12 cellular contexts compared by ENCODE assay signal in genomic region chr3:3027976-3028567, GRCh38.
DNase-seq lines count a peak whose midpoint lies in the region; ATAC-seq and TF ChIP-seq lines count a peak whose summit lies in the region.
"Had no signal": no experiment of that assay in that cellular context is flagged by ENCODE, and none has a peak within 500 bp of the region (broad histone marks: within the 10 kb centered on the region; RNA-seq: fewer than 3 reads in every experiment).

No MANE protein-coding gene starts in this region.

- peaks cover 13% of the 10 kb centered on the region for H3K4me1 Mint-ChIP-seq in activated CD4-positive, alpha-beta T cell treated with anti-CD3 and anti-CD28 coated beads for 36 hours
- H3K4me1 Mint-ChIP-seq in immature natural killer cell = peaks cover 9 to 21% of the 10 kb centered on the region in 2 donors

- no peaks in the 10 kb centered on the region for H3K27me3 ChIP-seq in suprapubic skin
- H3K27me3 ChIP-seq in uterus = no peaks in the 10 kb centered on the region
- H3K27me3 ChIP-seq: body of pancreas had no signal

- CTCF ChIA-PET in activated CD4-positive, alpha-beta T cell treated with anti-CD3 and anti-CD28 coated beads for 36 hours (lab: Charles Lee) = no interaction called here

- H3K9me3 Mint-ChIP-seq in activated CD4-positive, alpha-beta T cell treated with anti-CD3 and anti-CD28 coated beads for 36 hours (ENCODE audit: low read depth) = no peaks in the 10 kb centered on the region
- no peaks in the 10 kb centered on the region for H3K9me3 Mint-ChIP-seq in immature natural killer cell

- no peak overlapping the region for H3K4me3 ChIP-seq in suprapubic skin
- no peak overlapping the region for H3K4me3 ChIP-seq in uterus
- H3K4me3 ChIP-seq: body of pancreas had no signal

- peak; percentile 86 for ATAC-seq in activated CD4-positive, alpha-beta T cell treated with anti-CD3 and anti-CD28 coated beads for 36 hours
- peak; percentile 96 for ATAC-seq in GM21528 (IDR thresholded peaks at IDR 0.05; ENCODE audit: low FRiP score, unreplicated experiment)
- ATAC-seq in HG03175 (IDR thresholded peaks at IDR 0.05; ENCODE audit: unreplicated experiment) = peak; percentile 88
- ATAC-seq: body of pancreas had no signal

- DNase-seq in activated CD4-positive, alpha-beta T cell treated with anti-CD3 and anti-CD28 coated beads for 36 hours = no peak
- DNase-seq in activated CD4-positive, alpha-beta T cell treated with anti-CD3 and anti-CD28 coated beads, Interleukin-2, amount 50 U/mL, for 48 hours = no peak
- DNase-seq in immature natural killer cell = peak; percentile 23 to 36 (median 24)
- no peak for DNase-seq in GM03348 (ENCODE audit: low spot score)
- DNase-seq in suprapubic skin (ENCODE audit: low spot score in 2 of 2) = no peak
- no peak for DNase-seq in uterus
- DNase-seq: body of pancreas; foreskin fibroblast; stimulated activated CD4-positive, alpha-beta T cell treated with anti-CD3 and anti-CD28 coated beads, Interleukin-12 subunit alpha, Interleukin-12 subunit beta, amount 100 ng/mL, for 4 hours had no signal

- no peak for TF ChIP-seq POLR2A in suprapubic skin (IDR thresholded peaks at IDR 0.05)
- TF ChIP-seq POLR2A in uterus (IDR thresholded peaks at IDR 0.05) = no peak

- H3K27ac ChIP-seq in suprapubic skin (no peak overlapping the region), uterus (no peak overlapping the region)
- H3K27ac ChIP-seq: body of pancreas, VCaP had no signal

- H3K27ac Mint-ChIP-seq in activated CD4-positive, alpha-beta T cell treated with anti-CD3 and anti-CD28 coated beads for 36 hours = no peak overlapping the region
- peak overlapping the region; percentile 27 to 80 (median 68) for H3K27ac Mint-ChIP-seq in immature natural killer cell

- no peak overlapping the region for H3K4me3 Mint-ChIP-seq in activated CD4-positive, alpha-beta T cell treated with anti-CD3 and anti-CD28 coated beads for 36 hours
- peak overlapping the region; percentile 38 to 72 (median 56) for H3K4me3 Mint-ChIP-seq in immature natural killer cell

- TF ChIP-seq EP300 in suprapubic skin (IDR thresholded peaks at IDR 0.05) = no peak

- H3K27me3 Mint-ChIP-seq in activated CD4-positive, alpha-beta T cell treated with anti-CD3 and anti-CD28 coated beads for 36 hours = peaks cover 2% of the 10 kb centered on the region
- H3K27me3 Mint-ChIP-seq in immature natural killer cell (ENCODE audit: low read depth in 3 of 3) = peaks cover 0 to 7% (median 2%) of the 10 kb centered on the region in 3 donors

- no peaks in the 10 kb centered on the region for H3K4me1 ChIP-seq in suprapubic skin
- no peaks in the 10 kb centered on the region for H3K4me1 ChIP-seq in uterus
- H3K4me1 ChIP-seq: body of pancreas had no signal

- H3K36me3 ChIP-seq in suprapubic skin = no peaks in the 10 kb centered on the region
- no peaks in the 10 kb centered on the region for H3K36me3 ChIP-seq in uterus

- TF ChIP-seq CTCF in suprapubic skin (IDR thresholded peaks at IDR 0.05) (no peak), uterus (IDR thresholded peaks at IDR 0.05) (no peak)

- WGBS in suprapubic skin = 79% methylated on average over 5 of the region's 5 CpGs

- peaks cover 1% of the 10 kb centered on the region for H3K36me3 Mint-ChIP-seq in activated CD4-positive, alpha-beta T cell treated with anti-CD3 and anti-CD28 coated beads for 36 hours (ENCODE audit: low read depth)
- H3K36me3 Mint-ChIP-seq in immature natural killer cell = peaks cover 0 to 4% (median 0%) of the 10 kb centered on the region in 3 donors

- intact Hi-C loops in activated CD4-positive, alpha-beta T cell treated with anti-CD3 and anti-CD28 coated beads for 36 hours (cut with DNase I, micrococcal nuclease) = loop anchor here (1.0 to 10.0 kb wide), 3 partner anchors 99 to 151 kb away; partner anchors contain the start of genes CRBN (in 2 of the 2) and TRNT1 (in 1 of the 2)
- intact Hi-C loops in uterus (cut with DNase I; ENCODE audit: low total_unique reads) = no loop called here

- no peaks in the 10 kb centered on the region for H3K9me3 ChIP-seq in suprapubic skin
- no peaks in the 10 kb centered on the region for H3K9me3 ChIP-seq in uterus
- H3K9me3 ChIP-seq: body of pancreas had no signal

- POLR2A ChIA-PET in activated CD4-positive, alpha-beta T cell treated with anti-CD3 and anti-CD28 coated beads for 36 hours (lab: Charles Lee) = interaction anchor here (0.7 kb wide), 1 partner anchor 543 kb away, joined by 4 read pairs; no protein-coding TSS in a partner anchor

Comparison
In these comparisons a context has a peak if more than half of its experiments do, and no peak if none do; other contexts are left out.
1. DNase-seq: peak in immature natural killer cell (3 of 3); none in activated CD4-positive, alpha-beta T cell treated with anti-CD3 and anti-CD28 coated beads for 36 hours (single experiment), activated CD4-positive, alpha-beta T cell treated with anti-CD3 and anti-CD28 coated beads, Interleukin-2, amount 50 U/mL, for 48 hours (0 of 2), GM03348 (single experiment), suprapubic skin (0 of 2) and uterus (0 of 2).
2. Peak in every context shown above with its lines, with median percentiles within 50 percentile points of each other: ATAC-seq.